ENCODE assay signal across 1 cellular context in the genomic region with DNA sequence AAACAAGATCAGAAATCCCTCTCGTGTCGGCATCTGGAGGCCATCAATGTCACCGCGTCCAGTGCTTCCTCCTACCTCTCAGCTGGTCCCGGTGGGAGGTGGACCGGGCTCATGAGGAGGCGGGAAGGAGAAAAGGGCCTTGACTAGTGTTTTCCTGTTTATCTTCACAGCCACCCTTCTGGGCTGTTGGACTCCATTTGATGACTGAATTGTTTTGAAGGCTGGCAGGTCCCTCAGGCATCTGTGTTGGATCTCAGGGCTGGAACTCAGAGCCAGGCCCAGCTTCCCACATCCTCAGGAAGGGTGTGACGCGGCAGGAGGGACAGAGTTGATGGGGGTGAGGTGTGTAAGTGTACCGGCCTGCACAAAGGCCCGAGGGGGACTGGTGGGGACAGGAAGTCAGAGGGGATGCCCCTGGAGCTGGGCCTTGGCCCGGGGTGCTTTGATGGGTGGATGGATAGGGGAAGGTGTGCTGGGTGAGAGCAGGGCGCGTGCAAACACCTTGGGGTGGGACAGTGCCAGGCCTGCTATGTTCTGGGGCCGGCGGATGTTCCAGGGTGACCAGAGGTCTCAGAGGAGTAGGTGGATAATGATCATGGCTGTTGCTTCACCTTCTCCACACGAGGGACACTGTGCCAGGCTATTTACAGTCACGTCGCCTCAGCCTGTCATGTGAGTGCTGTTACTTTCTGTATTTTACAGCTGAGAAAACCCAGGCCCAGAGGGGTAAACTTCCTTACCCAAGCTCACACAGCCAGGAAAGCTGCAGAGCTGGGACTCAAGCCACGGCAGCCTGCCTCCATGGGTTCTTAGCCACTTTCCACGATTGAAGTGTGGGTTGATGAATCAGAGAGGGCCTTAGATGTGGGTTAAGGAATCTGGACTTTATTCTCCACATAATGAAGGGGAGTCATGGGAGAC.
TF ChIP-seq lines count a peak whose summit lies in the region.

No MANE protein-coding gene starts in this region.

TF ChIP-seq in HepG2, 621 proteins besides CTCF, POLR2A, EP300 and RAD21 (continued from another document and continues in another):
- TF ChIP-seq, protein P1, sequence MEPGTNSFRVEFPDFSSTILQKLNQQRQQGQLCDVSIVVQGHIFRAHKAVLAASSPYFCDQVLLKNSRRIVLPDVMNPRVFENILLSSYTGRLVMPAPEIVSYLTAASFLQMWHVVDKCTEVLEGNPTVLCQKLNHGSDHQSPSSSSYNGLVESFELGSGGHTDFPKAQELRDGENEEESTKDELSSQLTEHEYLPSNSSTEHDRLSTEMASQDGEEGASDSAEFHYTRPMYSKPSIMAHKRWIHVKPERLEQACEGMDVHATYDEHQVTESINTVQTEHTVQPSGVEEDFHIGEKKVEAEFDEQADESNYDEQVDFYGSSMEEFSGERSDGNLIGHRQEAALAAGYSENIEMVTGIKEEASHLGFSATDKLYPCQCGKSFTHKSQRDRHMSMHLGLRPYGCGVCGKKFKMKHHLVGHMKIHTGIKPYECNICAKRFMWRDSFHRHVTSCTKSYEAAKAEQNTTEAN (CRISPR knock-in tag; conservative IDR thresholded peaks at IDR 0.05) = no peak
- no peak for TF ChIP-seq PHF20 (CRISPR knock-in tag; IDR thresholded peaks at IDR 0.05)
- TF ChIP-seq, protein P2, sequence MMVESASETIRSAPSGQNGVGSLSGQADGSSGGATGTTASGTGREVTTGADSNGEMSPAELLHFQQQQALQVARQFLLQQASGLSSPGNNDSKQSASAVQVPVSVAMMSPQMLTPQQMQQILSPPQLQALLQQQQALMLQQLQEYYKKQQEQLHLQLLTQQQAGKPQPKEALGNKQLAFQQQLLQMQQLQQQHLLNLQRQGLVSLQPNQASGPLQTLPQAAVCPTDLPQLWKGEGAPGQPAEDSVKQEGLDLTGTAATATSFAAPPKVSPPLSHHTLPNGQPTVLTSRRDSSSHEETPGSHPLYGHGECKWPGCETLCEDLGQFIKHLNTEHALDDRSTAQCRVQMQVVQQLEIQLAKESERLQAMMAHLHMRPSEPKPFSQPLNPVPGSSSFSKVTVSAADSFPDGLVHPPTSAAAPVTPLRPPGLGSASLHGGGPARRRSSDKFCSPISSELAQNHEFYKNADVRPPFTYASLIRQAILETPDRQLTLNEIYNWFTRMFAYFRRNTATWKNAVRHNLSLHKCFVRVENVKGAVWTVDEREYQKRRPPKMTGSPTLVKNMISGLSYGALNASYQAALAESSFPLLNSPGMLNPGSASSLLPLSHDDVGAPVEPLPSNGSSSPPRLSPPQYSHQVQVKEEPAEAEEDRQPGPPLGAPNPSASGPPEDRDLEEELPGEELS (CRISPR knock-in tag; IDR thresholded peaks at IDR 0.05) = peak; percentile 20; the same call in 1 of the 2 replicates
- no peak for TF ChIP-seq FLYWCH1 (CRISPR knock-in tag; IDR thresholded peaks at IDR 0.05)
- TF ChIP-seq HNRNPUL1 (IDR thresholded peaks at IDR 0.05; ENCODE audit: low read depth, low read length) = no peak
- no peak for TF ChIP-seq PRPF4 (IDR thresholded peaks at IDR 0.05; ENCODE audit: low read depth, low read length, poor library complexity, severe bottlenecking)
- no peak for TF ChIP-seq ZC3H13 (CRISPR knock-in tag; IDR thresholded peaks at IDR 0.05)
- TF ChIP-seq, protein P3, sequence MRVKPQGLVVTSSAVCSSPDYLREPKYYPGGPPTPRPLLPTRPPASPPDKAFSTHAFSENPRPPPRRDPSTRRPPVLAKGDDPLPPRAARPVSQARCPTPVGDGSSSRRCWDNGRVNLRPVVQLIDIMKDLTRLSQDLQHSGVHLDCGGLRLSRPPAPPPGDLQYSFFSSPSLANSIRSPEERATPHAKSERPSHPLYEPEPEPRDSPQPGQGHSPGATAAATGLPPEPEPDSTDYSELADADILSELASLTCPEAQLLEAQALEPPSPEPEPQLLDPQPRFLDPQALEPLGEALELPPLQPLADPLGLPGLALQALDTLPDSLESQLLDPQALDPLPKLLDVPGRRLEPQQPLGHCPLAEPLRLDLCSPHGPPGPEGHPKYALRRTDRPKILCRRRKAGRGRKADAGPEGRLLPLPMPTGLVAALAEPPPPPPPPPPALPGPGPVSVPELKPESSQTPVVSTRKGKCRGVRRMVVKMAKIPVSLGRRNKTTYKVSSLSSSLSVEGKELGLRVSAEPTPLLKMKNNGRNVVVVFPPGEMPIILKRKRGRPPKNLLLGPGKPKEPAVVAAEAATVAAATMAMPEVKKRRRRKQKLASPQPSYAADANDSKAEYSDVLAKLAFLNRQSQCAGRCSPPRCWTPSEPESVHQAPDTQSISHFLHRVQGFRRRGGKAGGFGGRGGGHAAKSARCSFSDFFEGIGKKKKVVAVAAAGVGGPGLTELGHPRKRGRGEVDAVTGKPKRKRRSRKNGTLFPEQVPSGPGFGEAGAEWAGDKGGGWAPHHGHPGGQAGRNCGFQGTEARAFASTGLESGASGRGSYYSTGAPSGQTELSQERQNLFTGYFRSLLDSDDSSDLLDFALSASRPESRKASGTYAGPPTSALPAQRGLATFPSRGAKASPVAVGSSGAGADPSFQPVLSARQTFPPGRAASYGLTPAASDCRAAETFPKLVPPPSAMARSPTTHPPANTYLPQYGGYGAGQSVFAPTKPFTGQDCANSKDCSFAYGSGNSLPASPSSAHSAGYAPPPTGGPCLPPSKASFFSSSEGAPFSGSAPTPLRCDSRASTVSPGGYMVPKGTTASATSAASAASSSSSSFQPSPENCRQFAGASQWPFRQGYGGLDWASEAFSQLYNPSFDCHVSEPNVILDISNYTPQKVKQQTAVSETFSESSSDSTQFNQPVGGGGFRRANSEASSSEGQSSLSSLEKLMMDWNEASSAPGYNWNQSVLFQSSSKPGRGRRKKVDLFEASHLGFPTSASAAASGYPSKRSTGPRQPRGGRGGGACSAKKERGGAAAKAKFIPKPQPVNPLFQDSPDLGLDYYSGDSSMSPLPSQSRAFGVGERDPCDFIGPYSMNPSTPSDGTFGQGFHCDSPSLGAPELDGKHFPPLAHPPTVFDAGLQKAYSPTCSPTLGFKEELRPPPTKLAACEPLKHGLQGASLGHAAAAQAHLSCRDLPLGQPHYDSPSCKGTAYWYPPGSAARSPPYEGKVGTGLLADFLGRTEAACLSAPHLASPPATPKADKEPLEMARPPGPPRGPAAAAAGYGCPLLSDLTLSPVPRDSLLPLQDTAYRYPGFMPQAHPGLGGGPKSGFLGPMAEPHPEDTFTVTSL (CRISPR knock-in tag; IDR thresholded peaks at IDR 0.05; ENCODE audit: borderline replicate concordance) = 0 out of 2 replicates have a peak, but pooled peaks have one; percentile 40
- 0 out of 2 replicates have a peak, but pooled peaks have one; percentile 46 for TF ChIP-seq ZIK1 (CRISPR knock-in tag; IDR thresholded peaks at IDR 0.05; ENCODE audit: borderline replicate concordance, low read depth)
- TF ChIP-seq ZNF230 (CRISPR knock-in tag; IDR thresholded peaks at IDR 0.05) = no peak
- TF ChIP-seq ZMYM2 (CRISPR knock-in tag; IDR thresholded peaks at IDR 0.05) = no peak
- no peak for TF ChIP-seq MATR3 (CRISPR knock-in tag; IDR thresholded peaks at IDR 0.05)
- TF ChIP-seq KDM5A (IDR thresholded peaks at IDR 0.05; ENCODE audit: borderline replicate concordance, low read length) = no peak
- peak; percentile 44 for TF ChIP-seq TBX2 (CRISPR knock-in tag; IDR thresholded peaks at IDR 0.05; ENCODE audit: borderline replicate concordance)
- no peak for TF ChIP-seq PCBP1 (IDR thresholded peaks at IDR 0.05; ENCODE audit: borderline replicate concordance, low read depth, low read length)
- TF ChIP-seq GATA4 (IDR thresholded peaks at IDR 0.05; ENCODE audit: borderline replicate concordance, low read depth) = no peak
- no peak for TF ChIP-seq ZNF382 (CRISPR knock-in tag; IDR thresholded peaks at IDR 0.05; ENCODE audit: borderline replicate concordance)
- no peak; the same call in 1 of the 2 replicates for TF ChIP-seq NRL (CRISPR knock-in tag; IDR thresholded peaks at IDR 0.05; ENCODE audit: borderline replicate concordance)
- TF ChIP-seq ZSCAN22 (CRISPR knock-in tag; IDR thresholded peaks at IDR 0.05) = no peak
- TF ChIP-seq, protein P4, sequence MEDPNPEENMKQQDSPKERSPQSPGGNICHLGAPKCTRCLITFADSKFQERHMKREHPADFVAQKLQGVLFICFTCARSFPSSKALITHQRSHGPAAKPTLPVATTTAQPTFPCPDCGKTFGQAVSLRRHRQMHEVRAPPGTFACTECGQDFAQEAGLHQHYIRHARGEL (CRISPR knock-in tag; IDR thresholded peaks at IDR 0.05) = no peak
- TF ChIP-seq ZNF430 (CRISPR knock-in tag; IDR thresholded peaks at IDR 0.05) = no peak; the same call in 1 of the 2 replicates
- no peak for TF ChIP-seq ZNF883 (CRISPR knock-in tag; IDR thresholded peaks at IDR 0.05; ENCODE audit: not compliant biosample characterization)
- TF ChIP-seq, protein P5, sequence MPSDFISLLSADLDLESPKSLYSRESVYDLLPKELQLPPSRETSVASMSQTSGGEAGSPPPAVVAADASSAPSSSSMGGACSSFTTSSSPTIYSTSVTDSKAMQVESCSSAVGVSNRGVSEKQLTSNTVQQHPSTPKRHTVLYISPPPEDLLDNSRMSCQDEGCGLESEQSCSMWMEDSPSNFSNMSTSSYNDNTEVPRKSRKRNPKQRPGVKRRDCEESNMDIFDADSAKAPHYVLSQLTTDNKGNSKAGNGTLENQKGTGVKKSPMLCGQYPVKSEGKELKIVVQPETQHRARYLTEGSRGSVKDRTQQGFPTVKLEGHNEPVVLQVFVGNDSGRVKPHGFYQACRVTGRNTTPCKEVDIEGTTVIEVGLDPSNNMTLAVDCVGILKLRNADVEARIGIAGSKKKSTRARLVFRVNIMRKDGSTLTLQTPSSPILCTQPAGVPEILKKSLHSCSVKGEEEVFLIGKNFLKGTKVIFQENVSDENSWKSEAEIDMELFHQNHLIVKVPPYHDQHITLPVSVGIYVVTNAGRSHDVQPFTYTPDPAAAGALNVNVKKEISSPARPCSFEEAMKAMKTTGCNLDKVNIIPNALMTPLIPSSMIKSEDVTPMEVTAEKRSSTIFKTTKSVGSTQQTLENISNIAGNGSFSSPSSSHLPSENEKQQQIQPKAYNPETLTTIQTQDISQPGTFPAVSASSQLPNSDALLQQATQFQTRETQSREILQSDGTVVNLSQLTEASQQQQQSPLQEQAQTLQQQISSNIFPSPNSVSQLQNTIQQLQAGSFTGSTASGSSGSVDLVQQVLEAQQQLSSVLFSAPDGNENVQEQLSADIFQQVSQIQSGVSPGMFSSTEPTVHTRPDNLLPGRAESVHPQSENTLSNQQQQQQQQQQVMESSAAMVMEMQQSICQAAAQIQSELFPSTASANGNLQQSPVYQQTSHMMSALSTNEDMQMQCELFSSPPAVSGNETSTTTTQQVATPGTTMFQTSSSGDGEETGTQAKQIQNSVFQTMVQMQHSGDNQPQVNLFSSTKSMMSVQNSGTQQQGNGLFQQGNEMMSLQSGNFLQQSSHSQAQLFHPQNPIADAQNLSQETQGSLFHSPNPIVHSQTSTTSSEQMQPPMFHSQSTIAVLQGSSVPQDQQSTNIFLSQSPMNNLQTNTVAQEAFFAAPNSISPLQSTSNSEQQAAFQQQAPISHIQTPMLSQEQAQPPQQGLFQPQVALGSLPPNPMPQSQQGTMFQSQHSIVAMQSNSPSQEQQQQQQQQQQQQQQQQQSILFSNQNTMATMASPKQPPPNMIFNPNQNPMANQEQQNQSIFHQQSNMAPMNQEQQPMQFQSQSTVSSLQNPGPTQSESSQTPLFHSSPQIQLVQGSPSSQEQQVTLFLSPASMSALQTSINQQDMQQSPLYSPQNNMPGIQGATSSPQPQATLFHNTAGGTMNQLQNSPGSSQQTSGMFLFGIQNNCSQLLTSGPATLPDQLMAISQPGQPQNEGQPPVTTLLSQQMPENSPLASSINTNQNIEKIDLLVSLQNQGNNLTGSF (CRISPR knock-in tag; IDR thresholded peaks at IDR 0.05) = no peak
- TF ChIP-seq, protein P6, sequence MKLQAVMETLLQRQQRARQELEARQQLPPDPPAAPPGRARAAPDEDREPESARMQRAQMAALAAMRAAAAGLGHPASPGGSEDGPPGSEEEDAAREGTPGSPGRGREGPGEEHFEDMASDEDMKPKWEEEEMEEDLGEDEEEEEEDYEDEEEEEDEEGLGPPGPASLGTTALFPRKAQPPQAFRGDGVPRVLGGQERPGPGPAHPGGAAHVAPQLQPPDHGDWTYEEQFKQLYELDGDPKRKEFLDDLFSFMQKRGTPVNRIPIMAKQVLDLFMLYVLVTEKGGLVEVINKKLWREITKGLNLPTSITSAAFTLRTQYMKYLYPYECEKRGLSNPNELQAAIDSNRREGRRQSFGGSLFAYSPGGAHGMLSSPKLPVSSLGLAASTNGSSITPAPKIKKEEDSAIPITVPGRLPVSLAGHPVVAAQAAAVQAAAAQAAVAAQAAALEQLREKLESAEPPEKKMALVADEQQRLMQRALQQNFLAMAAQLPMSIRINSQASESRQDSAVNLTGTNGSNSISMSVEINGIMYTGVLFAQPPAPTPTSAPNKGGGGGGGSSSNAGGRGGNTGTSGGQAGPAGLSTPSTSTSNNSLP (IDR thresholded peaks at IDR 0.05; ENCODE audit: low read depth, low read length) = no peak
- no peak for TF ChIP-seq ZNF746 (CRISPR knock-in tag; IDR thresholded peaks at IDR 0.05)
- TF ChIP-seq, protein P7, sequence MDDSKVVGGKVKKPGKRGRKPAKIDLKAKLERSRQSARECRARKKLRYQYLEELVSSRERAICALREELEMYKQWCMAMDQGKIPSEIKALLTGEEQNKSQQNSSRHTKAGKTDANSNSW (CRISPR knock-in tag; IDR thresholded peaks at IDR 0.05; ENCODE audit: borderline replicate concordance) = no peak
- no peak for TF ChIP-seq ZNF841 (CRISPR knock-in tag; IDR thresholded peaks at IDR 0.05; ENCODE audit: borderline replicate concordance)
- TF ChIP-seq PHF8 (CRISPR knock-in tag; IDR thresholded peaks at IDR 0.05) = 0 out of 2 replicates have a peak, but pooled peaks have one; percentile 4
- TF ChIP-seq, protein P8, sequence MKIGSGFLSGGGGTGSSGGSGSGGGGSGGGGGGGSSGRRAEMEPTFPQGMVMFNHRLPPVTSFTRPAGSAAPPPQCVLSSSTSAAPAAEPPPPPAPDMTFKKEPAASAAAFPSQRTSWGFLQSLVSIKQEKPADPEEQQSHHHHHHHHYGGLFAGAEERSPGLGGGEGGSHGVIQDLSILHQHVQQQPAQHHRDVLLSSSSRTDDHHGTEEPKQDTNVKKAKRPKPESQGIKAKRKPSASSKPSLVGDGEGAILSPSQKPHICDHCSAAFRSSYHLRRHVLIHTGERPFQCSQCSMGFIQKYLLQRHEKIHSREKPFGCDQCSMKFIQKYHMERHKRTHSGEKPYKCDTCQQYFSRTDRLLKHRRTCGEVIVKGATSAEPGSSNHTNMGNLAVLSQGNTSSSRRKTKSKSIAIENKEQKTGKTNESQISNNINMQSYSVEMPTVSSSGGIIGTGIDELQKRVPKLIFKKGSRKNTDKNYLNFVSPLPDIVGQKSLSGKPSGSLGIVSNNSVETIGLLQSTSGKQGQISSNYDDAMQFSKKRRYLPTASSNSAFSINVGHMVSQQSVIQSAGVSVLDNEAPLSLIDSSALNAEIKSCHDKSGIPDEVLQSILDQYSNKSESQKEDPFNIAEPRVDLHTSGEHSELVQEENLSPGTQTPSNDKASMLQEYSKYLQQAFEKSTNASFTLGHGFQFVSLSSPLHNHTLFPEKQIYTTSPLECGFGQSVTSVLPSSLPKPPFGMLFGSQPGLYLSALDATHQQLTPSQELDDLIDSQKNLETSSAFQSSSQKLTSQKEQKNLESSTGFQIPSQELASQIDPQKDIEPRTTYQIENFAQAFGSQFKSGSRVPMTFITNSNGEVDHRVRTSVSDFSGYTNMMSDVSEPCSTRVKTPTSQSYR (CRISPR knock-in tag; IDR thresholded peaks at IDR 0.05; ENCODE audit: borderline replicate concordance) = no peak
- TF ChIP-seq, protein P9, sequence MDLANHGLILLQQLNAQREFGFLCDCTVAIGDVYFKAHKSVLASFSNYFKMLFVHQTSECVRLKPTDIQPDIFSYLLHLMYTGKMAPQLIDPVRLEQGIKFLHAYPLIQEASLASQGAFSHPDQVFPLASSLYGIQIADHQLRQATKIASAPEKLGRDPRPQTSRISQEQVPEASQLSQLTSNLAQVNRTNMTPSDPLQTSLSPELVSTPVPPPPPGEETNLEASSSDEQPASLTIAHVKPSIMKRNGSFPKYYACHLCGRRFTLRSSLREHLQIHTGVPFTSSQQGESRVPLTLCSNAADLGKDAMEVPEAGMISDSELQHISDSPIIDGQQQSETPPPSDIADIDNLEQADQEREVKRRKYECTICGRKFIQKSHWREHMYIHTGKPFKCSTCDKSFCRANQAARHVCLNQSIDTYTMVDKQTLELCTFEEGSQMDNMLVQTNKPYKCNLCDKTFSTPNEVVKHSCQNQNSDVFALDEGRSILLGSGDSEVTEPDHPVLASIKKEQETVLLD (CRISPR knock-in tag; IDR thresholded peaks at IDR 0.05; ENCODE audit: low read depth) = no peak
- no peak for TF ChIP-seq PPARG (CRISPR knock-in tag; conservative IDR thresholded peaks at IDR 0.05)
